ENCODE assay signal across 28 cellular contexts in the genomic region with DNA sequence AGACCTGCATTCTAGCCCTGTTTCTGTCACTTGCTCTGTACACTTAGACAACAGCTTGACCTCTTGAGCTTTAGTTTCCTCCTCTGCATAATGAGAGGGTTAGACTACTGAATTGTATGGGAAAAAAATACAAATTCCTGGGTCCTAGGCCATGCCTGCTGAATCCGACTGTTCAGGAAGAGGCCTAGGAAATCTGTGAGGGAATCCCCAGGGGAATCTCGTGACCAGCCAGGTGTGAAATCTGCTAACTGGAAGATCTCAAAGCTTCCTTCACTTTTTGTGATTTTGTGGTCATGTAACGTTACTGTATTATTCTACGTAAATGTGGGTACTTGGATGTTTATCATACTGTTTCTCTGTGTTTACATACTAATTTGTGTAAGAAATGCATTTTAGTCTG. TPM values are rescaled to one million over a fixed set of nuclear protein-coding genes. Genes with fewer than 3 reads are reported as not detected.
DNase-seq lines count a peak whose midpoint lies in the region; ATAC-seq and TF ChIP-seq lines count a peak whose summit lies in the region.
"Had no signal": no experiment of that assay in that cellular context is flagged by ENCODE, and none has a peak within 500 bp of the region (broad histone marks: within the 10 kb centered on the region; RNA-seq: fewer than 3 reads in every experiment).

No MANE protein-coding gene starts in this region.

- peak overlapping the region; percentile 71 for H3K27ac Mint-ChIP-seq in CD4-positive, alpha-beta T cell
- H3K27ac Mint-ChIP-seq in T-cell: peak overlapping the region; percentile 16 to 34
- peak overlapping the region; percentile 5 for H3K27ac Mint-ChIP-seq in memory B cell

- CTCF ChIA-PET in CD4-positive, alpha-beta T cell (lab: Charles Lee): interaction anchor here (0.7 kb wide), 1 partner anchor 53 kb away, joined by 3 read pairs; no protein-coding TSS in a partner anchor
- CTCF ChIA-PET in T-cell (lab: Charles Lee): no interaction called here

- intact Hi-C loops in CD4-positive, alpha-beta T cell (cut with DNase I, micrococcal nuclease): loop anchor here in 1 of 2 experiments (10.0 kb wide), 1 partner anchor 945 kb away; the partner anchor contains the start of gene ZNF423

- no peak for TF ChIP-seq CTCF in CD4-positive, alpha-beta T cell (IDR thresholded peaks at IDR 0.05)

- H3K4me1 Mint-ChIP-seq in CD4-positive, alpha-beta T cell (ENCODE audit: low read depth): peaks cover 20% of the 10 kb centered on the region
- peaks cover 5 to 33% (median 15%) of the 10 kb centered on the region in 3 donors for H3K4me1 Mint-ChIP-seq in T-cell
- H3K4me1 Mint-ChIP-seq in memory B cell: no peaks in the 10 kb centered on the region

- H3K27me3 ChIP-seq in CD4-positive, alpha-beta T cell (ENCODE audit: control insufficient read depth, insufficient read depth, low read length): no peaks in the 10 kb centered on the region
- H3K27me3 ChIP-seq: left lung, testis had no signal

- H3K27ac ChIP-seq in CD4-positive, alpha-beta T cell (ENCODE audit: low read depth, low read length): no peak overlapping the region
- H3K27ac ChIP-seq: left lung, skin epidermis, testis, VCaP had no signal

- no peaks in the 10 kb centered on the region for H3K9me3 Mint-ChIP-seq in CD4-positive, alpha-beta T cell
- no peaks in the 10 kb centered on the region for H3K9me3 Mint-ChIP-seq in T-cell
- peaks cover 2% of the 10 kb centered on the region for H3K9me3 Mint-ChIP-seq in memory B cell
- H3K9me3 Mint-ChIP-seq: CD4-positive, CD25-positive, alpha-beta regulatory T cell; effector memory CD8-positive, alpha-beta T cell; stimulated activated naive CD8-positive, alpha-beta T cell treated with anti-CD3 and anti-CD28 coated beads, Interleukin-15, Interleukin-2, amounts not matched to agents 100 ng/mL and 50 ng/mL, for 24 hours had no signal

- peak; percentile 14 for DNase-seq in NCI-H82 (lab: John Stamatoyannopoulos, UW)
- DNase-seq in NCI-H82 treated with DMSO at 0.1 percent for 48 hours (lab: John Stamatoyannopoulos, UW; ENCODE audit: unreplicated experiment): no peak
- DNase-seq in CD4-positive, alpha-beta T cell: no peak
- DNase-seq in T-cell: no peak
- DNase-seq in memory B cell (ENCODE audit: low spot score in 2 of 2): no peak
- no peak for DNase-seq in glomerular visceral epithelial cell (ENCODE audit: extremely low spot score)
- DNase-seq in COLO668 (lab: John Stamatoyannopoulos, UW; ENCODE audit: unreplicated experiment): no peak
- DNase-seq in NOMO-1 (lab: John Stamatoyannopoulos, UW; ENCODE audit: unreplicated experiment in 2 of 2): no peak
- DNase-seq: activated gamma-delta T cell; caudate nucleus; CD4-positive, CD25-positive, alpha-beta regulatory T cell; DMS 273 treated with DMSO at 0.1 percent for 48 hours; effector memory CD8-positive, alpha-beta T cell; erythroblast; H7; Karpas-422; left lung; mesenchymal stem cell; NCI-H1930; NCI-H345; NCI-H748 treated with DMSO at 0.1 percent for 48 hours; SW 1271; T1000; testis had no signal

- ATAC-seq in CD4-positive, alpha-beta T cell (ENCODE audit: poor library complexity): no peak
- ATAC-seq in T-cell (replicated peaks in 1 of 4): no peak
- ATAC-seq in memory B cell (ENCODE audit: low read depth): no peak
- ATAC-seq: effector memory CD8-positive, alpha-beta T cell; HepG2; left lung had no signal

- no peaks in the 10 kb centered on the region for H3K9me3 ChIP-seq in CD4-positive, alpha-beta T cell (ENCODE audit: control insufficient read depth, low read length)
- H3K9me3 ChIP-seq: left lung, testis had no signal

- H3K36me3 Mint-ChIP-seq in CD4-positive, alpha-beta T cell (ENCODE audit: low read depth): peaks cover 59% of the 10 kb centered on the region
- H3K36me3 Mint-ChIP-seq in T-cell (peaks cover 32% of the 10 kb centered on the region), memory B cell (peaks cover 36% of the 10 kb centered on the region)

- POLR2A ChIA-PET in CD4-positive, alpha-beta T cell (lab: Charles Lee): no interaction called here
- POLR2A ChIA-PET in T-cell (lab: Charles Lee): no interaction called here

- H3K4me3 Mint-ChIP-seq in CD4-positive, alpha-beta T cell: no peak overlapping the region
- H3K4me3 Mint-ChIP-seq in T-cell (no peak overlapping the region), memory B cell (no peak overlapping the region)
- H3K4me3 Mint-ChIP-seq: effector memory CD8-positive, alpha-beta T cell; stimulated activated naive CD8-positive, alpha-beta T cell treated with anti-CD3 and anti-CD28 coated beads, Interleukin-15, Interleukin-2, amounts not matched to agents 100 ng/mL and 50 ng/mL, for 24 hours had no signal

- no peaks in the 10 kb centered on the region for H3K27me3 Mint-ChIP-seq in CD4-positive, alpha-beta T cell
- H3K27me3 Mint-ChIP-seq in T-cell (no peaks in the 10 kb centered on the region), memory B cell (no peaks in the 10 kb centered on the region)
- H3K27me3 Mint-ChIP-seq: CD4-positive, CD25-positive, alpha-beta regulatory T cell; effector memory CD8-positive, alpha-beta T cell; stimulated activated naive CD8-positive, alpha-beta T cell treated with anti-CD3 and anti-CD28 coated beads, Interleukin-15, Interleukin-2, amounts not matched to agents 100 ng/mL and 50 ng/mL, for 24 hours had no signal

RNA-seq across cellular contexts. Expression of gene CYLD, which starts 58.2 kb away (rescaled TPM):
- 100 to 1,000 TPM; 360 to 373 TPM for total RNA-seq in CD4-positive, alpha-beta T cell
- total RNA-seq in T-cell: 100 to 1,000 TPM; 243 to 380 (median 294) TPM

Comparison
In these comparisons a context has a peak if more than half of its experiments do, and no peak if none do; other contexts are left out.
1. H3K27ac Mint-ChIP-seq: peak in every context shown above with its lines; median percentile 71 in CD4-positive, alpha-beta T cell; 25 in T-cell; 5 in memory B cell.